In the genomic region with DNA sequence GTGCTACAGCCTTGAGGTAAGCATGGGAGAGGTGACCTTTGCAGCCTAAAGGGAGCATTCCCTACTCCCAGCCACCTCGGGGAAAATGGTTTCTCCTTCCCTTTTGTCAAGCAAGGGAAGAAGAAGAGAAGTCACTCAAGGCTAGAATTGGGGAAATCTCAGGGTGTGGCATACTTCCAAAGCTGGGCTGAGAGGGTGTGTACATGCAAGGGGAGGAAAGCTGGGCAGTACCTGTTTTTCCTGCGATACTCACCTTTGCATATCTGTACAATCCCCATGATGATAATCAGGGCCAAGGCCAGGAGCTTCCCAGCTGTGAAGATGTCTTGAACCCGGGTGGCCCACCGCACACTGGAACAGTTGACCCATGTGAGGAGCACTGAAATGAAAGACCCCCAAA, we compare ENCODE assay signal across 16 cellular contexts. TPM values are rescaled to one million over a fixed set of nuclear protein-coding genes. Genes with fewer than 3 reads are reported as not detected.
"Had no signal": no experiment of that assay in that cellular context is flagged by ENCODE, and none has a peak within 500 bp of the region (broad histone marks: within the 10 kb centered on the region; RNA-seq: fewer than 3 reads in every experiment).

No MANE protein-coding gene starts in this region.

- DNase-seq: activated CD4-positive, alpha-beta memory T cell treated with anti-CD3 and anti-CD28 coated beads for 36 hours; activated CD4-positive, alpha-beta T cell treated with anti-CD3 and anti-CD28 coated beads for 1 hour; activated gamma-delta T cell treated with Interleukin-2 at 50 U/mL for 16 hours; activated naive CD8-positive, alpha-beta T cell treated with anti-CD3 and anti-CD28 coated beads, Interleukin-2, amount 10 ng/mL, durations not matched to agents 7 days and 5 days; activated T-cell treated with anti-CD3 and anti-CD28 coated beads, Interleukin-2, amount 50 U/mL, for 4 hours; effector CD4-positive, alpha-beta T cell; glutamatergic neuron; mesenchymal stem cell; retina had no signal

- H3K27me3 ChIP-seq: neural progenitor cell, pancreas, SJSA1, upper lobe of right lung had no signal

- H3K4me2 ChIP-seq: neural progenitor cell had no signal

- H3K4me1 ChIP-seq: SJSA1 had no signal

- H3K27ac ChIP-seq: neural progenitor cell, SJSA1, upper lobe of right lung had no signal

- H3K4me3 ChIP-seq: neural progenitor cell, pancreas, SJSA1, upper lobe of right lung had no signal

- H2AFZ ChIP-seq: neural progenitor cell had no signal

- H3K36me3 ChIP-seq: neural progenitor cell, pancreas, SJSA1 had no signal

- H3K9ac ChIP-seq: neural progenitor cell had no signal

- ATAC-seq: activated T-cell treated with anti-CD3 and anti-CD28 coated beads, Interleukin-2, amount 50 U/mL, for 4 hours; left lobe of liver; stimulated activated memory B cell treated with anti-CD40 and anti-IgM and Interleukin-4, amounts not matched to agents 10 μg/mL and 1 μg/mL and 100 μg/mL, for 72 hours had no signal

- H3K9me3 ChIP-seq: pancreas, SJSA1, upper lobe of right lung had no signal

RNA-seq across cellular contexts. Expression of gene CEBPE, which starts 23.8 kb away (rescaled TPM):
- total RNA-seq: activated T-cell treated with anti-CD3 and anti-CD28 coated beads, Interleukin-2, amount 50 U/mL, for 4 hours; left lobe of liver; pancreas; SJSA1; upper lobe of right lung had no signal
- polyA plus RNA-seq: pancreas had no signal

RNA-seq across cellular contexts. Expression of gene CIROP, which starts 38.0 kb away (rescaled TPM):
- total RNA-seq: activated CD4-positive, alpha-beta memory T cell treated with anti-CD3 and anti-CD28 coated beads for 36 hours; activated naive CD8-positive, alpha-beta T cell treated with anti-CD3 and anti-CD28 coated beads, Interleukin-2, amount 10 ng/mL, durations not matched to agents 7 days and 5 days; activated T-cell treated with anti-CD3 and anti-CD28 coated beads, Interleukin-2, amount 50 U/mL, for 4 hours; left lobe of liver; pancreas; SJSA1; upper lobe of right lung had no signal
- polyA plus RNA-seq: aorta, pancreas had no signal
